21 cellular contexts compared by ENCODE assay signal in the genomic region with DNA sequence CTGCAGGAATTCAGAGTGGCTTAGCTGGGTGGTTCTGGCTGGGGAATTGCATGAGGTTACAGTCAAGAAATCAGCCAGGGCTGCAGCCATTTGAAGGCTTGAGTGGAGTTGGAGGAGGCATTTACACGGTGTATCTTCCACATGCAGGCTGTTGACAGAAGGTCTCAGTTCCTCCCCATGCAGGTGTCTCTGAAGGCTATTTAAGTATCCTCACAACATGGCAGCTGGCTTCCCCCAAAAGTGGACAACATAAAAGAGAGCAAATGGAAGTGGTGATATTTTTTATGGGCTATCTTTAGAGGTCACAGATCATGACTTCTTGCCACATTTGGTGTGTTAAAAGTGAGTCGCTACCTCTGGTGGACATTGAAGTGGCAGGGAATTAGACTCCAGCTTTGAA.
"Had no signal": no experiment of that assay in that cellular context is flagged by ENCODE, and none has a peak within 500 bp of the region (broad histone marks: within the 10 kb centered on the region; RNA-seq: fewer than 3 reads in every experiment).

No MANE protein-coding gene starts in this region.

- H3K36me3 ChIP-seq: Peyer's patch, SJSA1 had no signal

- H3K9me3 ChIP-seq: Peyer's patch, SJSA1 had no signal

- H3K4me1 ChIP-seq: Peyer's patch, SJSA1 had no signal

- H3K4me2 ChIP-seq: PC-9 had no signal

- H3K27ac ChIP-seq: PC-9, Peyer's patch, SJSA1, SK-N-MC had no signal

- H2AFZ ChIP-seq: PC-9 had no signal

- DNase-seq: KBM-7, MV-4-11, NCI-H1092, NCI-H1105 treated with DMSO at 0.1 percent for 48 hours, NCI-H1417 treated with DMSO at 0.1 percent for 48 hours, NCI-H146, NCI-H1694 treated with DMSO at 0.1 percent for 48 hours, NCI-H1930, NCI-H2081, NCI-H2107, NCI-H2227 treated with DMSO at 0.1 percent for 48 hours, NCI-H524, NCI-H526 treated with DMSO at 0.1 percent for 48 hours, NCI-H748 treated with DMSO at 0.1 percent for 48 hours, OCI-M1, PC-9, Peyer's patch, Right ventricle myocardium superior, SIG-M5 had no signal

- H3K4me3 ChIP-seq: PC-9, Peyer's patch, SJSA1, SK-N-MC had no signal
